In the genomic region with DNA sequence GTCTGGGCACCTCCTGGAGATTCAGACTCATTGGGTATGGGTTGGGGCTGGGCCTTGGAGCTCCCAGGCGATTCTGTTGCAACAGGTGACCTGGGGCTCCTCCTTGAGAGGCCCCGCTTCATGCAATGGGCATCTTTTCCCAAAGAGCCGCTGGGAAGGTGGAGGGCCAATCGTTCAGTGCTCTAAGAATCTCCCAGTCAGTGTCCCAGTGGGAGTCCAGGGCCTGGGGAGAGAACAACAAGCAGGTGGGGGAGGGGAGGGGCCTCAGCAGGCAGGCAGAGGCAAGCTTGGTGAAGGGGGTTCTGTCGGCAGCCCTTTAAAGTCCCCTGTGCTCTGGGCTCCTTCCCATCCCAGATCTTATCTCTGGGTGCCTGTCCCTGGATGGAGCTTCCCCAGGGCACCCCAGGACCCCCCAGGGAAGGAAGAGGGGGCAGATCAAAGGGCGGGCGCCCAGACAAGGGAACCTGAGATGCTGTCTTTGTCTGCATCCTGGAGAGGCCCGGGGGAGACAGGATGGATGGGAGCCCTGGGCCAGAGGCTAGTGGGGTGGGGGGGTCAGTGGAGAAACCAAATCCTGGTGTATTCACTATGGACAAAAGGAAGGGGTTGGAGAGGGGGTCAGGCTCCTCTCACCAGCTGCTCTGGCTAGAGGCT, we compare ENCODE assay signal across 26 cellular contexts. TPM values are rescaled to one million over a fixed set of nuclear protein-coding genes. Genes with fewer than 3 reads are reported as not detected.
"Had no signal": no experiment of that assay in that cellular context is flagged by ENCODE, and none has a peak within 500 bp of the region (broad histone marks: within the 10 kb centered on the region; RNA-seq: fewer than 3 reads in every experiment).

No MANE protein-coding gene starts in this region.

- H3K4me1 ChIP-seq: adrenal gland, gastrocnemius medialis had no signal

- H3K9me3 ChIP-seq: adrenal gland, gastrocnemius medialis, testis had no signal

- H3K4me3 ChIP-seq: adrenal gland, breast epithelium, gastrocnemius medialis, heart left ventricle, smooth muscle cell, stomach, testis had no signal

- H3K9me3 Mint-ChIP-seq: stimulated activated effector memory CD8-positive, alpha-beta T cell treated with anti-CD3 and anti-CD28 coated beads, Interleukin-12 subunit alpha, Interleukin-12 subunit beta, amount 100 ng/mL, for 72 hours had no signal

- H3K4me3 Mint-ChIP-seq: activated T-helper 1 cell treated with anti-CD3 and anti-CD28 coated beads, Interleukin-12 subunit alpha, Interleukin-12 subunit beta, Interleukin-2, Interleukin-4 antibody, amounts not matched to agents 30 ng/mL and 10 ng/mL and 1 ng/mL, durations not matched to agents 14 hours and 24 hours and 36 hours; immature natural killer cell; natural killer cell; stimulated activated effector memory CD8-positive, alpha-beta T cell treated with anti-CD3 and anti-CD28 coated beads, Interleukin-12 subunit alpha, Interleukin-12 subunit beta, amount 100 ng/mL, for 72 hours; type B pancreatic cell had no signal

- H3K36me3 Mint-ChIP-seq: natural killer cell; stimulated activated effector memory CD8-positive, alpha-beta T cell treated with anti-CD3 and anti-CD28 coated beads, Interleukin-12 subunit alpha, Interleukin-12 subunit beta, amount 100 ng/mL, for 72 hours; type B pancreatic cell had no signal

- H3K4me1 Mint-ChIP-seq: natural killer cell; stimulated activated effector memory CD8-positive, alpha-beta T cell treated with anti-CD3 and anti-CD28 coated beads, Interleukin-12 subunit alpha, Interleukin-12 subunit beta, amount 100 ng/mL, for 72 hours had no signal

- H3K36me3 ChIP-seq: adrenal gland, breast epithelium, gastrocnemius medialis, heart left ventricle, stomach had no signal

- H3K27me3 ChIP-seq: adrenal gland, breast epithelium, gastrocnemius medialis, heart left ventricle, testis had no signal

- H3K27ac Mint-ChIP-seq: activated naive CD4-positive, alpha-beta T cell treated with anti-CD3 and anti-CD28 coated beads, Interleukin-2, amount 50 U/mL, for 72 hours; activated T-helper 1 cell treated with anti-CD3 and anti-CD28 coated beads, Interleukin-12 subunit alpha, Interleukin-12 subunit beta, Interleukin-2, Interleukin-4 antibody, amounts not matched to agents 30 ng/mL and 10 ng/mL and 1 ng/mL, durations not matched to agents 14 hours and 24 hours and 36 hours; immature natural killer cell; natural killer cell; stimulated activated effector memory CD8-positive, alpha-beta T cell treated with anti-CD3 and anti-CD28 coated beads, Interleukin-12 subunit alpha, Interleukin-12 subunit beta, amount 100 ng/mL, for 72 hours; type B pancreatic cell had no signal

- DNase-seq: activated CD4-positive, alpha-beta T cell treated with anti-CD3 and anti-CD28 coated beads for 1 hour; activated CD4-positive, alpha-beta T cell treated with anti-CD3 and anti-CD28 coated beads, Interleukin-2, amount 50 U/mL, for 4 hours; activated gamma-delta T cell treated with Interleukin-2 at 50 U/mL for 16 hours; adrenal gland; cerebellar nuclear complex; effector CD4-positive, alpha-beta T cell; gastrocnemius medialis; heart left ventricle; immature natural killer cell; mesenchymal stem cell; natural killer cell; nucleus accumbens; stimulated activated CD4-positive, alpha-beta T cell treated with anti-CD3 and anti-CD28 coated beads, Interleukin-4, amount 100 ng/mL, for 24 hours; T-helper 2 cell; testis had no signal

- H3K27ac ChIP-seq: adrenal gland, breast epithelium, gastrocnemius medialis, heart left ventricle, stomach, testis, VCaP had no signal

- ATAC-seq: activated naive CD4-positive, alpha-beta T cell treated with anti-CD3 and anti-CD28 coated beads, Interleukin-2, amount 50 U/mL, for 72 hours; esophagus mucosa; gastrocnemius medialis; heart left ventricle; natural killer cell; sciatic nerve; stimulated activated effector memory CD8-positive, alpha-beta T cell treated with anti-CD3 and anti-CD28 coated beads, Interleukin-12 subunit alpha, Interleukin-12 subunit beta, amount 100 ng/mL, for 72 hours had no signal

RNA-seq across cellular contexts. Expression of gene NXPH3, which starts 30.5 kb away (rescaled TPM):
- total RNA-seq: activated T-helper 1 cell treated with anti-CD3 and anti-CD28 coated beads, Interleukin-12 subunit alpha, Interleukin-12 subunit beta, Interleukin-2, Interleukin-4 antibody, amounts not matched to agents 30 ng/mL and 10 ng/mL and 1 ng/mL, durations not matched to agents 14 hours and 24 hours and 36 hours; natural killer cell had no signal

RNA-seq across cellular contexts. Expression of gene NGFR, which starts 50.0 kb away (rescaled TPM):
- total RNA-seq: activated CD8-positive, alpha-beta memory T cell treated with anti-CD3 and anti-CD28 coated beads for 36 hours; activated naive CD4-positive, alpha-beta T cell treated with anti-CD3 and anti-CD28 coated beads, Interleukin-2, amount 50 U/mL, for 72 hours had no signal
